In genomic region chr14:82855912-82856381, GRCh38 we compare ENCODE assay signal across 8 cellular contexts.
DNase-seq lines count a peak whose midpoint lies in the region; ATAC-seq and TF ChIP-seq lines count a peak whose summit lies in the region.
"Had no signal": no experiment of that assay in that cellular context is flagged by ENCODE, and none has a peak within 500 bp of the region (broad histone marks: within the 10 kb centered on the region; RNA-seq: fewer than 3 reads in every experiment).

No MANE protein-coding gene starts in this region.

- H2BK5ac ChIP-seq in H9 (ENCODE audit: insufficient read length, low read length): no peak overlapping the region

- H2BK15ac ChIP-seq in H9 (ENCODE audit: low read depth, low read length): no peak overlapping the region

- H4K20me1 ChIP-seq in H9 (ENCODE audit: control insufficient read depth, insufficient read depth, insufficient read length): no peaks in the 10 kb centered on the region

- H3K27ac Mint-ChIP-seq in H9: no peak overlapping the region
- H3K27ac Mint-ChIP-seq in endodermal cell: no peak overlapping the region
- H3K27ac Mint-ChIP-seq in activated naive CD4-positive, alpha-beta T cell treated with anti-CD3 and anti-CD28 coated beads, Interleukin-2, amount 50 U/mL, for 72 hours: no peak overlapping the region

- no peak overlapping the region for H3K18ac ChIP-seq in H9 (ENCODE audit: insufficient read length, low read depth, low read length)

- no peak overlapping the region for H4K8ac ChIP-seq in H9 (replicated peaks; ENCODE audit: insufficient read length, low read depth, low read length)

- no peaks in the 10 kb centered on the region for H3K79me2 ChIP-seq in H9 (ENCODE audit: insufficient read depth, low read length)

- H3K36me3 Mint-ChIP-seq in H9 (ENCODE audit: insufficient read depth in 1 of 3, low read depth in 3 of 3): no peaks in the 10 kb centered on the region
- no peaks in the 10 kb centered on the region for H3K36me3 Mint-ChIP-seq in endodermal cell (ENCODE audit: low read depth)
- no peaks in the 10 kb centered on the region for H3K36me3 Mint-ChIP-seq in activated naive CD4-positive, alpha-beta T cell treated with anti-CD3 and anti-CD28 coated beads, Interleukin-2, amount 50 U/mL, for 72 hours

- no peaks in the 10 kb centered on the region for H3K4me1 ChIP-seq in H9 (ENCODE audit: insufficient read depth, low read length)
- H3K4me1 ChIP-seq in endodermal cell (ENCODE audit: control insufficient read depth, insufficient read depth, low read length): peaks cover 4% of the 10 kb centered on the region
- H3K4me1 ChIP-seq in right atrium auricular region: no peaks in the 10 kb centered on the region

- H3K23me2 ChIP-seq in H9 (ENCODE audit: insufficient read length, low read depth, low read length, poor library complexity, severe bottlenecking): no peaks in the 10 kb centered on the region

- H3K4me3 Mint-ChIP-seq in H9 (no peak overlapping the region), endodermal cell (no peak overlapping the region)

- H2BK12ac ChIP-seq in H9 (ENCODE audit: insufficient read length, low read depth, low read length): no peak overlapping the region

- H3T11ph ChIP-seq in H9 (ENCODE audit: low read length): no peak overlapping the region

- H3K4ac ChIP-seq in H9 (ENCODE audit: low read depth, low read length): no peak overlapping the region

- H3K9me3 Mint-ChIP-seq in H9: no peaks in the 10 kb centered on the region
- no peaks in the 10 kb centered on the region for H3K9me3 Mint-ChIP-seq in endodermal cell
- peaks cover 20 to 23% of the 10 kb centered on the region in 2 donors for H3K9me3 Mint-ChIP-seq in activated naive CD4-positive, alpha-beta T cell treated with anti-CD3 and anti-CD28 coated beads, Interleukin-2, amount 50 U/mL, for 72 hours

- no peak overlapping the region for H2AFZ ChIP-seq in H9 (ENCODE audit: low read length)

- H4K5ac ChIP-seq in H9 (ENCODE audit: insufficient read length, low read depth, low read length): no peak overlapping the region

- H3K27me3 Mint-ChIP-seq in H9 (ENCODE audit: low read depth) (no peaks in the 10 kb centered on the region), endodermal cell (ENCODE audit: insufficient read depth) (no peaks in the 10 kb centered on the region)

- H3K9me3 ChIP-seq in H9 (ENCODE audit: control insufficient read depth, low read depth, low read length) (no peaks in the 10 kb centered on the region), endodermal cell (ENCODE audit: control insufficient read depth, low read length) (no peaks in the 10 kb centered on the region), right atrium auricular region (no peaks in the 10 kb centered on the region)

- no peak overlapping the region for H2BK20ac ChIP-seq in H9 (ENCODE audit: low read depth, low read length, poor library complexity, severe bottlenecking)

- H3K9ac ChIP-seq in H9 (ENCODE audit: extremely low read depth, insufficient read length, low read length) (no peak overlapping the region), endodermal cell (ENCODE audit: extremely low read depth, low read length, poor library complexity, severe bottlenecking) (no peak overlapping the region)

- H3K36me3 ChIP-seq in endodermal cell (ENCODE audit: control insufficient read depth, insufficient read depth, low read length) (no peaks in the 10 kb centered on the region), right atrium auricular region (no peaks in the 10 kb centered on the region)

- H2BK120ac ChIP-seq in H9 (ENCODE audit: low read depth, low read length, poor library complexity, severe bottlenecking): no peak overlapping the region

- H3K14ac ChIP-seq in H9 (ENCODE audit: insufficient read depth, low read length): no peak overlapping the region

- H3K27me3 ChIP-seq in H9 (ENCODE audit: insufficient read depth, low read length): no peaks in the 10 kb centered on the region; the same call in 1 of the 2 replicates
- H3K27me3 ChIP-seq in endodermal cell (ENCODE audit: control insufficient read depth, insufficient read depth, low read length, poor library complexity, severe bottlenecking): no peaks in the 10 kb centered on the region
- H3K27me3 ChIP-seq in right atrium auricular region: no peaks in the 10 kb centered on the region

- no CpG with 5 or more reads among the region's 3 CpGs for WGBS in H9 (ENCODE audit: extremely low coverage, insufficient read length, low lambda C conversion rate)
- WGBS in endodermal cell (ENCODE audit: insufficient coverage in 1 of 2, insufficient read length in 1 of 2), 2 experiments: 47 to 78% methylated on average over 2 to 3 of the region's 3 CpGs

- H3K4me1 Mint-ChIP-seq in H9: peaks cover 6 to 13% of the 10 kb centered on the region in 2 experiments; a peak in 3 of 4 replicates
- peaks cover 19% of the 10 kb centered on the region for H3K4me1 Mint-ChIP-seq in endodermal cell

- no peak overlapping the region for H3K23ac ChIP-seq in H9 (ENCODE audit: insufficient read length, low read depth, low read length)

- DNase-seq in H9: no peak
- DNase-seq in NCI-H345 treated with DMSO at 0.1 percent for 48 hours (lab: John Stamatoyannopoulos, UW; ENCODE audit: unreplicated experiment): peak; percentile 15
- no peak for DNase-seq in endodermal cell
- DNase-seq in renal cortical epithelial cell (ENCODE audit: low read depth): peak; percentile 72
- no peak for DNase-seq in activated naive CD4-positive, alpha-beta T cell treated with anti-CD3 and anti-CD28 coated beads, Interleukin-2, amount 50 U/mL, for 72 hours (ENCODE audit: low spot score in 2 of 2)
- no peak for DNase-seq in right atrium auricular region (ENCODE audit: low spot score)

- H3K27ac ChIP-seq in H9 (ENCODE audit: insufficient read length, low read depth, low read length): no peak overlapping the region
- H3K27ac ChIP-seq in endodermal cell (ENCODE audit: low read depth, low read length): no peak overlapping the region
- H3K27ac ChIP-seq in right atrium auricular region: no peak overlapping the region
- H3K27ac ChIP-seq: skin epidermis had no signal

- no peak overlapping the region for H3K4me2 ChIP-seq in H9 (ENCODE audit: insufficient read depth, insufficient read length, low read length)

- no peak overlapping the region for H4K91ac ChIP-seq in H9 (ENCODE audit: insufficient read length, low read depth, low read length)

- H3K79me1 ChIP-seq in H9 (ENCODE audit: insufficient read depth, low read depth, low read length, poor library complexity, severe bottlenecking): no peaks in the 10 kb centered on the region

- peak; percentile 66 for TF ChIP-seq CTCF in H9 (conservative IDR thresholded peaks at IDR 0.05)
- TF ChIP-seq CTCF in endodermal cell (conservative IDR thresholded peaks at IDR 0.05): peak; percentile 82
- peak in 1 of 2 donors; percentile 43 for TF ChIP-seq CTCF in right atrium auricular region (IDR thresholded peaks at IDR 0.05)

- no peak overlapping the region for H2AK5ac ChIP-seq in H9 (ENCODE audit: insufficient read length, low read length)

- no peak for ATAC-seq in HG03520 (IDR thresholded peaks at IDR 0.05; ENCODE audit: unreplicated experiment)
- no peak for ATAC-seq in activated naive CD4-positive, alpha-beta T cell treated with anti-CD3 and anti-CD28 coated beads, Interleukin-2, amount 50 U/mL, for 72 hours

- H3K56ac ChIP-seq in H9 (ENCODE audit: insufficient read length, low read depth, low read length): no peak overlapping the region

- H3K4me3 ChIP-seq in endodermal cell (ENCODE audit: low read length) (no peak overlapping the region), right atrium auricular region (no peak overlapping the region)
- H3K4me3 ChIP-seq: skin epidermis had no signal

Comparison
In these comparisons a context has a peak if more than half of its experiments do, and no peak if none do; other contexts are left out.
1. DNase-seq: peak in NCI-H345 treated with DMSO at 0.1 percent for 48 hours (single experiment) and renal cortical epithelial cell (single experiment); none in H9 (single experiment), endodermal cell (single experiment), activated naive CD4-positive, alpha-beta T cell treated with anti-CD3 and anti-CD28 coated beads, Interleukin-2, amount 50 U/mL, for 72 hours (0 of 2) and right atrium auricular region (single experiment).